In the genomic region with DNA sequence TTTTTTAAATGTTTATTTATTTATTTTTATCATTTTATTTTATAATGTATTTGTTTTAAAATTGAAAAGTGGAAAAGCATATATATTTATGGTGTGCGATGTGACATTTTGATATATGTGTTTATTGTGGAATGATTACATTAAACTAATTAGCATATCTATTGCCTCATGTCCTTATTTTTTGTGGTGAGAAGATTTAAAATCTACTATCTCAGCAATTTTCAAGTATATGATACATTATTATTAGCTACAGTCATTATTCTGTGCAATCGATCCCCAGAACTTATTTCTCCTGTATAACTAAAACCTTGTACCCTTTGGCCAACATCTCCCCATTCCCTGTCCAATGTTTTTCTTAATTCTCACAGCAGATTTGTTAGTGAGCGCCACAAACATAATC, we compare ENCODE assay signal across 1 cellular context.
TF ChIP-seq lines count a peak whose summit lies in the region.

No MANE protein-coding gene starts in this region.

TF ChIP-seq in K562, 482 proteins besides CTCF, POLR2A, EP300 and RAD21 (continued from another document):
- TF ChIP-seq, protein P1, sequence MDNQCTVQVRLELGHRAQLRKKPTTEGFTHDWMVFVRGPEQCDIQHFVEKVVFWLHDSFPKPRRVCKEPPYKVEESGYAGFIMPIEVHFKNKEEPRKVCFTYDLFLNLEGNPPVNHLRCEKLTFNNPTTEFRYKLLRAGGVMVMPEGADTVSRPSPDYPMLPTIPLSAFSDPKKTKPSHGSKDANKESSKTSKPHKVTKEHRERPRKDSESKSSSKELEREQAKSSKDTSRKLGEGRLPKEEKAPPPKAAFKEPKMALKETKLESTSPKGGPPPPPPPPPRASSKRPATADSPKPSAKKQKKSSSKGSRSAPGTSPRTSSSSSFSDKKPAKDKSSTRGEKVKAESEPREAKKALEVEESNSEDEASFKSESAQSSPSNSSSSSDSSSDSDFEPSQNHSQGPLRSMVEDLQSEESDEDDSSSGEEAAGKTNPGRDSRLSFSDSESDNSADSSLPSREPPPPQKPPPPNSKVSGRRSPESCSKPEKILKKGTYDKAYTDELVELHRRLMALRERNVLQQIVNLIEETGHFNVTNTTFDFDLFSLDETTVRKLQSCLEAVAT (IDR thresholded peaks at IDR 0.05) = no peak
- peak; percentile 85 for TF ChIP-seq ZNF316 (IDR thresholded peaks at IDR 0.05)
- TF ChIP-seq C11orf30 (IDR thresholded peaks at IDR 0.05; ENCODE audit: low read depth) = peak; percentile 58
TF ChIP-seq in K562: peak in this region for 4.
